In the genomic region with DNA sequence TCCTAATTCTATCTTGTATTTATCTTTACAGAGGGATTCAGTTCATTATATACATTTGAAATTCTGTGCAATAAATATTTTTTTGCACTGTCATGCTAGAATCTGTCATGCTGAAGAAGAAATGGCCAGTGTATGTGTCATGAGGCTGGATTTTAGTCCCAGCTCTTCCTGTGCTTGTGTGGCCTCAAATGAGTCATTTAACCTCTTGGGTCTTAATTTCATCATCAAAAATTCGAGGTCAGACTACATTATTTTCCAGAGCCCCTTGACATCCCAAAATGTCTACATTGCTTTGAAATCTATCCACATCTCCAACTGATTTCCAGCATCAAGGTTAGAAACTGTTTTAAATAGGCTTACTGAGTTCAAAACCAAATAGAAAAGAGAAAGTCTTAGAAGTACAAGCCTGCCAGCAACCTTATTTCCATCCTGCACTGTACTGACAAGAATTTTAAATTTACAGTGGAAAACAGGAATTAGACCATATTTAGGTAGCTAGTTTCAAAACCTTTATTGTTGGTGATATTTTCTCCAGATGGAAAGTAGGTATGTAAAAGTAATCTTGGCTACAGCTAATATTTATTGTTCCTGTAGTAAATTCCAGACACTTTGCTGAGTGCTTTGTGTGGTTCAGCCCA, we compare ENCODE assay signal across 11 cellular contexts.
DNase-seq lines count a peak whose midpoint lies in the region; ATAC-seq and TF ChIP-seq lines count a peak whose summit lies in the region.
"Had no signal": no experiment of that assay in that cellular context is flagged by ENCODE, and none has a peak within 500 bp of the region (broad histone marks: within the 10 kb centered on the region; RNA-seq: fewer than 3 reads in every experiment).

No MANE protein-coding gene starts in this region.

- no peaks in the 10 kb centered on the region for H3K9me3 Mint-ChIP-seq in chondrocyte (ENCODE audit: low read depth)
- H3K9me3 Mint-ChIP-seq in activated CD8-positive, alpha-beta T cell treated with anti-CD3 and anti-CD28 coated beads for 36 hours: no peaks in the 10 kb centered on the region

- no peaks in the 10 kb centered on the region for H3K36me3 Mint-ChIP-seq in chondrocyte (ENCODE audit: low read depth)
- no peaks in the 10 kb centered on the region for H3K36me3 Mint-ChIP-seq in activated CD8-positive, alpha-beta T cell treated with anti-CD3 and anti-CD28 coated beads for 36 hours (ENCODE audit: low read depth)
- H3K36me3 Mint-ChIP-seq: activated naive CD4-positive, alpha-beta T cell treated with anti-CD3 and anti-CD28 coated beads, Interleukin-2, amount 50 U/mL, for 24 hours had no signal

- peaks cover 47% of the 10 kb centered on the region for H3K4me1 Mint-ChIP-seq in chondrocyte (ENCODE audit: low read depth)
- H3K4me1 Mint-ChIP-seq in activated CD8-positive, alpha-beta T cell treated with anti-CD3 and anti-CD28 coated beads for 36 hours (ENCODE audit: low read depth): no peaks in the 10 kb centered on the region
- H3K4me1 Mint-ChIP-seq: activated naive CD4-positive, alpha-beta T cell treated with anti-CD3 and anti-CD28 coated beads, Interleukin-2, amount 50 U/mL, for 24 hours had no signal

- ATAC-seq in activated CD8-positive, alpha-beta T cell treated with anti-CD3 and anti-CD28 coated beads for 36 hours: no peak
- no peak for ATAC-seq in HG02588 (IDR thresholded peaks at IDR 0.05; ENCODE audit: unreplicated experiment)

- POLR2A ChIA-PET in activated CD8-positive, alpha-beta T cell treated with anti-CD3 and anti-CD28 coated beads for 36 hours (lab: Charles Lee): interaction anchor here (0.8 kb wide), 1 partner anchor 647 kb away, joined by 4 read pairs; no protein-coding TSS in a partner anchor

- peak overlapping the region; percentile 96 for H3K27ac Mint-ChIP-seq in chondrocyte (ENCODE audit: unreplicated experiment)
- H3K27ac Mint-ChIP-seq in activated CD8-positive, alpha-beta T cell treated with anti-CD3 and anti-CD28 coated beads for 36 hours: no peak overlapping the region
- H3K27ac Mint-ChIP-seq: activated naive CD4-positive, alpha-beta T cell treated with anti-CD3 and anti-CD28 coated beads, Interleukin-2, amount 50 U/mL, for 24 hours had no signal

- DNase-seq in AG09319 (ENCODE audit: extremely low read depth, low read depth): peak; percentile 41
- DNase-seq in MG63: peak; percentile 29
- no peak for DNase-seq in chondrocyte (ENCODE audit: low spot score)
- peak; percentile 78 to 93 for DNase-seq in lung microvascular endothelial cell (ENCODE audit: low read depth in 2 of 2)
- DNase-seq in NCI-H187 (lab: John Stamatoyannopoulos, UW): no peak
- DNase-seq in globus pallidus (ENCODE audit: low spot score): no peak
- no peak for DNase-seq in activated CD8-positive, alpha-beta T cell treated with anti-CD3 and anti-CD28 coated beads for 36 hours
- DNase-seq: NCI-H2171 treated with DMSO at 0.1 percent for 48 hours, upper lobe of left lung had no signal

- no peaks in the 10 kb centered on the region for H3K36me3 ChIP-seq in MG63
- H3K36me3 ChIP-seq: upper lobe of left lung had no signal

- H3K9me3 ChIP-seq in MG63: no peaks in the 10 kb centered on the region
- H3K9me3 ChIP-seq: upper lobe of left lung had no signal

- H3K4me3 Mint-ChIP-seq in chondrocyte (ENCODE audit: unreplicated experiment): no peak overlapping the region
- H3K4me3 Mint-ChIP-seq in activated CD8-positive, alpha-beta T cell treated with anti-CD3 and anti-CD28 coated beads for 36 hours: no peak overlapping the region
- H3K4me3 Mint-ChIP-seq: activated naive CD4-positive, alpha-beta T cell treated with anti-CD3 and anti-CD28 coated beads, Interleukin-2, amount 50 U/mL, for 24 hours had no signal

- no peak overlapping the region for H3K4me3 ChIP-seq in MG63
- H3K4me3 ChIP-seq: upper lobe of left lung had no signal

- intact Hi-C loops in activated CD8-positive, alpha-beta T cell treated with anti-CD3 and anti-CD28 coated beads for 36 hours (cut with micrococcal nuclease): no loop called here

- H3K27me3 Mint-ChIP-seq in chondrocyte (ENCODE audit: low read depth): no peaks in the 10 kb centered on the region
- H3K27me3 Mint-ChIP-seq in activated CD8-positive, alpha-beta T cell treated with anti-CD3 and anti-CD28 coated beads for 36 hours: peaks cover 18% of the 10 kb centered on the region

- H3K27me3 ChIP-seq in MG63: no peaks in the 10 kb centered on the region
- H3K27me3 ChIP-seq: upper lobe of left lung had no signal

- CTCF ChIA-PET in activated CD8-positive, alpha-beta T cell treated with anti-CD3 and anti-CD28 coated beads for 36 hours (lab: Charles Lee): interaction anchor here (0.7 to 1.6 kb wide), 2 partner anchors 164 to 1388 kb away, joined by 3 to 4 read pairs; no protein-coding TSS in a partner anchor

- TF ChIP-seq CTCF in AG09319 (IDR thresholded peaks at IDR 0.05; ENCODE audit: low read depth, low read length) (no peak), chondrocyte (IDR thresholded peaks at IDR 0.05) (no peak)
- TF ChIP-seq CTCF in activated CD8-positive, alpha-beta T cell treated with anti-CD3 and anti-CD28 coated beads for 36 hours (IDR thresholded peaks at IDR 0.05): no peak

Comparison
In these comparisons a context has a peak if more than half of its experiments do, and no peak if none do; other contexts are left out.
1. DNase-seq: peak in AG09319 (single experiment), MG63 (single experiment) and lung microvascular endothelial cell (2 of 2); none in chondrocyte (single experiment), NCI-H187 (0 of 2), globus pallidus (single experiment) and activated CD8-positive, alpha-beta T cell treated with anti-CD3 and anti-CD28 coated beads for 36 hours (single experiment).